ENCODE assay signal across 15 cellular contexts in genomic region chr3:26621891-26622633, GRCh38. TPM values are rescaled to one million over a fixed set of nuclear protein-coding genes. Genes with fewer than 3 reads are reported as not detected.
DNase-seq lines count a peak whose midpoint lies in the region; ATAC-seq and TF ChIP-seq lines count a peak whose summit lies in the region.
"Had no signal": no experiment of that assay in that cellular context is flagged by ENCODE, and none has a peak within 500 bp of the region (broad histone marks: within the 10 kb centered on the region; RNA-seq: fewer than 3 reads in every experiment).

No MANE protein-coding gene starts in this region.

- POLR2A ChIA-PET in CD8-positive, alpha-beta T cell (lab: Charles Lee): no interaction called here

- H3K36me3 ChIP-seq in ascending aorta (no peaks in the 10 kb centered on the region), iPS-20b (ENCODE audit: insufficient read depth, low read depth, low read length) (no peaks in the 10 kb centered on the region), brain microvascular endothelial cell (replicated peaks) (no peaks in the 10 kb centered on the region)
- H3K36me3 ChIP-seq in CD8-positive, alpha-beta T cell (ENCODE audit: insufficient read depth, low read length): no peaks in the 10 kb centered on the region

- no peaks in the 10 kb centered on the region for H3K9me3 Mint-ChIP-seq in progenitor cell of endocrine pancreas (ENCODE audit: low read depth)
- H3K9me3 Mint-ChIP-seq in CD8-positive, alpha-beta T cell: no peaks in the 10 kb centered on the region
- H3K9me3 Mint-ChIP-seq: stimulated activated naive CD8-positive, alpha-beta T cell treated with anti-CD3 and anti-CD28 coated beads, Interleukin-15, amount 100 ng/mL, for 72 hours had no signal

- intact Hi-C loops in ascending aorta (cut with DNase I): no loop called here
- intact Hi-C loops in CD8-positive, alpha-beta T cell (cut with DNase I, micrococcal nuclease): no loop called here

- no peak overlapping the region for H3K27ac ChIP-seq in ascending aorta
- no peak overlapping the region for H3K27ac ChIP-seq in iPS-20b (ENCODE audit: low read length)
- H3K27ac ChIP-seq in brain microvascular endothelial cell: no peak overlapping the region
- no peak overlapping the region for H3K27ac ChIP-seq in CD8-positive, alpha-beta T cell (ENCODE audit: low read depth, low read length)

- H3K9me3 ChIP-seq in ascending aorta (no peaks in the 10 kb centered on the region), iPS-20b (ENCODE audit: insufficient read depth, low read depth, low read length) (no peaks in the 10 kb centered on the region)
- H3K9me3 ChIP-seq in CD8-positive, alpha-beta T cell (ENCODE audit: low read length): no peaks in the 10 kb centered on the region

- H3K4me3 ChIP-seq in ascending aorta (peak overlapping the region; percentile 47 to 48), iPS-20b (ENCODE audit: low read length) (peak overlapping the region; percentile 86), foreskin fibroblast (ENCODE audit: low read depth in 1 of 2, low read length in 2 of 2) (no peak overlapping the region), brain microvascular endothelial cell (ENCODE audit: low read depth, low read length) (no peak overlapping the region)
- H3K4me3 ChIP-seq in CD8-positive, alpha-beta T cell (ENCODE audit: low read depth, low read length): no peak overlapping the region

- no peak for TF ChIP-seq CTCF in ascending aorta (IDR thresholded peaks at IDR 0.05)
- no peak for TF ChIP-seq CTCF in progenitor cell of endocrine pancreas (IDR thresholded peaks at IDR 0.05; ENCODE audit: unreplicated experiment)
- TF ChIP-seq CTCF in foreskin fibroblast (IDR thresholded peaks at IDR 0.05; ENCODE audit: low read depth, low read length): no peak
- no peak for TF ChIP-seq CTCF in brain microvascular endothelial cell (IDR thresholded peaks at IDR 0.05; ENCODE audit: low read depth, low read length, missing control alignments)
- TF ChIP-seq CTCF in CD8-positive, alpha-beta T cell (IDR thresholded peaks at IDR 0.05): no peak

- H3K27me3 Mint-ChIP-seq in progenitor cell of endocrine pancreas: peaks cover 77% of the 10 kb centered on the region
- H3K27me3 Mint-ChIP-seq in CD8-positive, alpha-beta T cell (ENCODE audit: low read depth): peaks cover 32% of the 10 kb centered on the region

- peaks cover 21% of the 10 kb centered on the region for H3K4me1 Mint-ChIP-seq in progenitor cell of endocrine pancreas (ENCODE audit: low read depth)
- no peaks in the 10 kb centered on the region for H3K4me1 Mint-ChIP-seq in CD8-positive, alpha-beta T cell (ENCODE audit: low read depth)
- H3K4me1 Mint-ChIP-seq: natural killer cell had no signal

- CTCF ChIA-PET in CD8-positive, alpha-beta T cell (lab: Charles Lee): no interaction called here

- H3K4me1 ChIP-seq in ascending aorta (peaks cover 0 to 4% of the 10 kb centered on the region in 2 donors), iPS-20b (ENCODE audit: insufficient read depth, low read length) (no peaks in the 10 kb centered on the region)
- H3K4me1 ChIP-seq in CD8-positive, alpha-beta T cell (ENCODE audit: insufficient read depth, low read length): no peaks in the 10 kb centered on the region

- DNase-seq in ELF-1 (ENCODE audit: low read depth, low spot score) (peak; percentile 2), ascending aorta (ENCODE audit: low spot score in 2 of 2) (no peak), progenitor cell of endocrine pancreas (ENCODE audit: low spot score, unreplicated experiment) (no peak), foreskin fibroblast (no peak), brain microvascular endothelial cell (no peak)
- no peak for DNase-seq in activated CD8-positive, alpha-beta memory T cell treated with anti-CD3 and anti-CD28 coated beads, Interleukin-2, amount 50 U/mL, for 48 hours
- no peak for DNase-seq in CD8-positive, alpha-beta T cell
- DNase-seq: activated CD4-positive, alpha-beta T cell treated with anti-CD3 and anti-CD28 coated beads for 48 hours; GOT3; natural killer cell; stimulated activated CD4-positive, alpha-beta T cell treated with anti-CD3 and anti-CD28 coated beads, Interleukin-2, amount 100 ng/mL, for 24 hours; stimulated activated naive CD8-positive, alpha-beta T cell treated with anti-CD3 and anti-CD28 coated beads, Interleukin-15, amount 100 ng/mL, for 72 hours had no signal

- no peak overlapping the region for H3K27ac Mint-ChIP-seq in progenitor cell of endocrine pancreas
- no peak overlapping the region for H3K27ac Mint-ChIP-seq in CD8-positive, alpha-beta T cell
- H3K27ac Mint-ChIP-seq: natural killer cell had no signal

- H3K4me3 Mint-ChIP-seq in progenitor cell of endocrine pancreas (ENCODE audit: low read depth): peak overlapping the region; percentile 83
- H3K4me3 Mint-ChIP-seq in CD8-positive, alpha-beta T cell: no peak overlapping the region
- H3K4me3 Mint-ChIP-seq: natural killer cell; stimulated activated naive CD8-positive, alpha-beta T cell treated with anti-CD3 and anti-CD28 coated beads, Interleukin-15, amount 100 ng/mL, for 72 hours had no signal

- H3K27me3 ChIP-seq in ascending aorta (no peaks in the 10 kb centered on the region), iPS-20b (ENCODE audit: insufficient read depth, low read length) (peaks cover 74% of the 10 kb centered on the region), brain microvascular endothelial cell (replicated peaks) (peaks cover 22% of the 10 kb centered on the region)
- no peaks in the 10 kb centered on the region for H3K27me3 ChIP-seq in CD8-positive, alpha-beta T cell (ENCODE audit: insufficient read depth, low read length)

- in situ Hi-C loops in brain microvascular endothelial cell (cut with HindIII; ENCODE audit: low pct_ligation_motif_present, low sequenced_read_pairs): no loop called here

- no peaks in the 10 kb centered on the region for H3K36me3 Mint-ChIP-seq in progenitor cell of endocrine pancreas (ENCODE audit: insufficient read depth)
- H3K36me3 Mint-ChIP-seq in CD8-positive, alpha-beta T cell: no peaks in the 10 kb centered on the region
- H3K36me3 Mint-ChIP-seq: natural killer cell had no signal

- ATAC-seq in CD8-positive, alpha-beta T cell: no peak
- ATAC-seq: natural killer cell had no signal

- peak overlapping the region; percentile 44; the same call in 1 of the 2 replicates for H3K9ac ChIP-seq in iPS-20b (ENCODE audit: low read depth, low read length)

RNA-seq across cellular contexts. Expression of gene LRRC3B, which starts 0.5 kb away (rescaled TPM):
- not detected for total RNA-seq in ascending aorta
- total RNA-seq in progenitor cell of endocrine pancreas: 0.29 and 0.60 TPM in 2 replicates
- not detected for total RNA-seq in CD8-positive, alpha-beta T cell
- total RNA-seq: LHCN-M2, natural killer cell, SK-MEL-5 had no signal

Comparison
In these comparisons a context has a peak if more than half of its experiments do, and no peak if none do; other contexts are left out.
1. H3K4me3 ChIP-seq: peak in ascending aorta (2 of 2) and iPS-20b (single experiment); none in foreskin fibroblast (0 of 2), brain microvascular endothelial cell (single experiment) and CD8-positive, alpha-beta T cell (single experiment).